8 cellular contexts compared by ENCODE assay signal in genomic region chr12:96407429-96408097, GRCh38. TPM values are rescaled to one million over a fixed set of nuclear protein-coding genes. Genes with fewer than 3 reads are reported as not detected.
DNase-seq lines count a peak whose midpoint lies in the region; ATAC-seq and TF ChIP-seq lines count a peak whose summit lies in the region.
"Not testable (repeated sequence)": the region's sequence is repeated elsewhere in the genome, so short reads cannot be mapped to it uniquely, and the experiment has no call there.

No MANE protein-coding gene starts in this region.

- H3K4me1 Mint-ChIP-seq in IgD-negative memory B cell = peaks cover 30 to 42% (median 36%) of the 10 kb centered on the region in 3 donors

- H4K20me1 ChIP-seq in SU-DHL-6 (ENCODE audit: low read depth, low read length) = not testable (repeated sequence)

- not testable (repeated sequence) for H3K9ac ChIP-seq in SU-DHL-6 (ENCODE audit: low read length)

- H2AFZ ChIP-seq in SU-DHL-6 (ENCODE audit: low read depth, low read length, severe bottlenecking) = not testable (repeated sequence)

- H3K9me3 ChIP-seq in SU-DHL-6 (ENCODE audit: insufficient read depth, low read length); upper lobe of right lung: not testable (repeated sequence)

- H3K4me3 Mint-ChIP-seq in IgD-negative memory B cell = peak overlapping the region in 3 of 4 donors; percentile 47 to 89 (median 86)

- TF ChIP-seq CTCF in SU-DHL-6 (IDR thresholded peaks at IDR 0.05; ENCODE audit: insufficient read depth, low read length, poor library complexity, severe bottlenecking); upper lobe of right lung (IDR thresholded peaks at IDR 0.05): not testable (repeated sequence)

- DNase-seq in left lobe of liver (ENCODE audit: low spot score); upper lobe of right lung: not testable (repeated sequence)

- not testable (repeated sequence) for H3F3A ChIP-seq in SU-DHL-6 (ENCODE audit: insufficient read depth)

- intact Hi-C loops in upper lobe of right lung (cut with DNase I) = not testable (repeated sequence)

- H3K4me1 ChIP-seq in upper lobe of right lung = not testable (repeated sequence)

- H3K27me3 ChIP-seq in SU-DHL-6 (ENCODE audit: low read length); upper lobe of right lung: not testable (repeated sequence)

- H3K27ac Mint-ChIP-seq in IgD-negative memory B cell = peak overlapping the region; percentile 82 to 92 (median 89)

- not testable (repeated sequence) for H3K9me3 Mint-ChIP-seq in IgD-negative memory B cell

- H3K36me3 Mint-ChIP-seq in IgD-negative memory B cell = not testable (repeated sequence)

- not testable (repeated sequence) for H3K4me3 ChIP-seq in SU-DHL-6 (ENCODE audit: insufficient read depth, low read length, poor library complexity, severe bottlenecking); upper lobe of right lung

- H3K36me3 ChIP-seq in SU-DHL-6 (ENCODE audit: low read length); upper lobe of right lung: not testable (repeated sequence)

- H3K27me3 Mint-ChIP-seq in IgD-negative memory B cell = not testable (repeated sequence)

- not testable (repeated sequence) for H3K79me2 ChIP-seq in SU-DHL-6 (ENCODE audit: insufficient read depth, low read length)

- ATAC-seq in GM18502 (IDR thresholded peaks at IDR 0.05; ENCODE audit: poor library complexity, unreplicated experiment) (peak; percentile 96), GM19372 (IDR thresholded peaks at IDR 0.05; ENCODE audit: low read depth, unreplicated experiment) (peak; percentile 93), GM21825 (IDR thresholded peaks at IDR 0.05; ENCODE audit: unreplicated experiment) (peak; percentile 90), HG03095 (IDR thresholded peaks at IDR 0.05; ENCODE audit: unreplicated experiment) (peak; percentile 89), left lobe of liver (peak; percentile 32), upper lobe of right lung (peak; percentile 92)

- not testable (repeated sequence) for H3K27ac ChIP-seq in SU-DHL-6 (ENCODE audit: low read depth, low read length); upper lobe of right lung

- H3K9me2 ChIP-seq in SU-DHL-6 (replicated peaks; ENCODE audit: insufficient read depth, low read length) = not testable (repeated sequence)

- H3K4me2 ChIP-seq in SU-DHL-6 (ENCODE audit: low read depth, low read length, poor library complexity, severe bottlenecking) = peak overlapping the region; percentile 12

RNA-seq across cellular contexts. Expression of gene CDK17, which starts 7.3 kb away (rescaled TPM):
- polyA plus RNA-seq in IgD-negative memory B cell = 30.0 TPM
- total RNA-seq in left lobe of liver (8.2 TPM), upper lobe of right lung (47.1 TPM)

Comparison
In these comparisons a context has a peak if more than half of its experiments do, and no peak if none do; other contexts are left out.
1. ATAC-seq: peak in every context shown above with its lines; median percentile 96 in GM18502; 93 in GM19372; 92 in upper lobe of right lung; 90 in GM21825; 89 in HG03095; 32 in left lobe of liver.